ENCODE assay signal across 1 cellular context in genomic region chr22:17358394-17358793, GRCh38.
A peak's percentile ranks its signal among the peaks of the same experiment; 100 is the strongest.
TF ChIP-seq lines count a peak whose summit lies in the region.

No MANE protein-coding gene starts in this region.

TF ChIP-seq in K562, 482 proteins besides CTCF, POLR2A, EP300 and RAD21:
- no peak for TF ChIP-seq ZNF395 (CRISPR knock-in tag; IDR thresholded peaks at IDR 0.05)
- TF ChIP-seq RNF2 (IDR thresholded peaks at IDR 0.05), result 0 out of 2 replicates have a peak, but pooled peaks have one; percentile 14
